8 cellular contexts compared by ENCODE assay signal in the genomic region with DNA sequence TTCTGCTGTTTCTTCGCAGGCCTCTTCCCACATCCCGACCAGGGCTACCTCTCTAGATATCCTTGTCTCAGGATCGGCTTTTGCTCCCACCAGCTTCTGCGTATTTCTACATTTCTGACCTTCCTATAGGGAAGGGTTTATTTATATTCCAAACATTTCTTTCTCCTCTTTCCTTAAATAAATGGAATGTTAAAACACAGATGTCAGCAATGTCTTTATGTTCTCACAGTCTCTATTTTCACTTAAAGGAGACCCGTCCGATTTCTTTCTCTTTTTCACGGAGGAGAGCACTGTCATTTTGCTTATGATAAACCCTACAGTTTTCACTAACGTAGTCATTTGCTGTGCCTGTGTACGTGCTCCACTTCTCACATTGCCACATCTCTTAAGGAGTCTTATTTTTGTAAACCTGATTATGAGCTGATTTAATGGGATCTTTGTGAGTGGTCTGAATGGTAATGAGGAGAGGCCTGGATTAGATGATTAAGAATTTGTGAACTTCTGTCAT. TPM values are rescaled to one million over a fixed set of nuclear protein-coding genes. Genes with fewer than 3 reads are reported as not detected.
DNase-seq lines count a peak whose midpoint lies in the region; ATAC-seq and TF ChIP-seq lines count a peak whose summit lies in the region.

No MANE protein-coding gene starts in this region.

- DNase-seq in Calu3 (no peak), GM19240 (ENCODE audit: insufficient read length, low spot score) (no peak)

- ATAC-seq in HG02938 (IDR thresholded peaks at IDR 0.05; ENCODE audit: unreplicated experiment) (peak; percentile 9), GM21423 (IDR thresholded peaks at IDR 0.05; ENCODE audit: unreplicated experiment) (no peak), HG02763 (IDR thresholded peaks at IDR 0.05; ENCODE audit: unreplicated experiment) (no peak)

- no TSS peak for BruUV-seq in Calu3 (replicated peaks; lab: Mats Ljungman, UMichigan)

- H3K9ac ChIP-seq in iPS-15b (ENCODE audit: low read depth, low read length) (peak overlapping the region; percentile 84), stomach smooth muscle (ENCODE audit: low read length in 2 of 2) (no peak overlapping the region)

- H3K4me1 Mint-ChIP-seq in Calu3 (ENCODE audit: low read depth, unreplicated experiment): no peaks in the 10 kb centered on the region

- H3K4me3 ChIP-seq in WI38 (ENCODE audit: low read depth, low read length) (peak overlapping the region; percentile 81), iPS-15b (ENCODE audit: low read depth, low read length) (peak overlapping the region; percentile 98), stomach smooth muscle (ENCODE audit: low read length in 2 of 2) (peak overlapping the region; percentile 61 to 92)

- H3K36me3 Mint-ChIP-seq in Calu3 (ENCODE audit: insufficient read depth, unreplicated experiment): peaks cover 44% of the 10 kb centered on the region

- peaks cover 8% of the 10 kb centered on the region for H3K9me3 Mint-ChIP-seq in Calu3 (ENCODE audit: low read depth, unreplicated experiment)

- CTCF ChIA-PET in Calu3 (lab: Charles Lee): no interaction called here

- no peak overlapping the region for H3K27ac ChIP-seq in stomach smooth muscle (ENCODE audit: low read length)

- H3K4me3 Mint-ChIP-seq in Calu3 (ENCODE audit: low read depth, unreplicated experiment): peak overlapping the region; percentile 82

- peak overlapping the region; percentile 79 for H3K27ac Mint-ChIP-seq in Calu3 (ENCODE audit: unreplicated experiment)

- no peaks in the 10 kb centered on the region for H3K27me3 Mint-ChIP-seq in Calu3 (ENCODE audit: unreplicated experiment)

- H3K27me3 ChIP-seq in iPS-15b (ENCODE audit: control insufficient read depth, insufficient read depth, low read length) (no peaks in the 10 kb centered on the region), stomach smooth muscle (ENCODE audit: control insufficient read depth in 1 of 2, insufficient read depth in 2 of 2, low read length in 2 of 2) (no peaks in the 10 kb centered on the region)

- no peaks in the 10 kb centered on the region for H3K9me3 ChIP-seq in iPS-15b (ENCODE audit: control insufficient read depth, insufficient read depth, low read length)
- no peaks in the 10 kb centered on the region for H3K9me3 ChIP-seq in stomach smooth muscle (ENCODE audit: control insufficient read depth in 2 of 2, low read length in 2 of 2)

- TF ChIP-seq CTCF in Calu3 (IDR thresholded peaks at IDR 0.05; ENCODE audit: unreplicated experiment) (no peak), WI38 (IDR thresholded peaks at IDR 0.05; ENCODE audit: low read depth, low read length) (no peak)

- H3K36me3 ChIP-seq in iPS-15b (ENCODE audit: control insufficient read depth, insufficient read depth, low read length) (peaks cover 7% of the 10 kb centered on the region), stomach smooth muscle (ENCODE audit: control insufficient read depth in 2 of 2, insufficient read depth in 2 of 2, low read length in 2 of 2) (peaks cover 0 to 4% of the 10 kb centered on the region in 2 donors)

- intact Hi-C loops in Calu3 (cut with micrococcal nuclease; ENCODE audit: unreplicated experiment): loop anchor here (5.0 kb wide), 1 partner anchor 230 kb away; no protein-coding TSS in a partner anchor

- H3K4me1 ChIP-seq in iPS-15b (ENCODE audit: control insufficient read depth, insufficient read depth, low read length) (no peaks in the 10 kb centered on the region), stomach smooth muscle (ENCODE audit: control insufficient read depth, insufficient read depth, low read length) (peaks cover 12% of the 10 kb centered on the region)

RNA-seq across cellular contexts. Expression of gene KIF15, which starts 0.6 kb away (rescaled TPM):
- 17.0 and 18.4 TPM in 2 replicates for total RNA-seq in Calu3 (2022)

RNA-seq across cellular contexts. Expression of gene KIAA1143, which starts 0.8 kb away (rescaled TPM):
- 28.8 and 36.9 TPM in 2 replicates for total RNA-seq in Calu3 (2022)

RNA-seq across cellular contexts. Expression of gene ZNF501, which starts 32.8 kb away (rescaled TPM):
- total RNA-seq in Calu3 (2022): 0.61 and 0.71 TPM in 2 replicates

RNA-seq across cellular contexts. Expression of gene ZNF502, which starts 49.8 kb away (rescaled TPM):
- 0.99 and 1.8 TPM in 2 replicates for total RNA-seq in Calu3 (2022)
